Comparison of ENCODE assay signal across 2 cellular contexts in genomic region chr6:149592983-149593382, GRCh38.
TF ChIP-seq lines count a peak whose summit lies in the region.

No MANE protein-coding gene starts in this region.

TF ChIP-seq in IMR-90, 13 proteins besides CTCF, POLR2A, EP300 and RAD21:
- TF ChIP-seq RCOR1 (IDR thresholded peaks at IDR 0.05; ENCODE audit: insufficient replicate concordance, low read length) (no peak), MAZ (IDR thresholded peaks at IDR 0.05; ENCODE audit: borderline replicate concordance, low read depth, low read length) (no peak), CEBPB (IDR thresholded peaks at IDR 0.05; ENCODE audit: low read depth, low read length) (peak; percentile 54; the same call in 1 of the 2 replicates)

TF ChIP-seq in K562, 482 proteins besides CTCF, POLR2A, EP300 and RAD21:
- TF ChIP-seq ZNF740 (CRISPR knock-in tag; IDR thresholded peaks at IDR 0.05) (no peak), ZNF740 (tag; IDR thresholded peaks at IDR 0.05) (no peak), CEBPB (tag; IDR thresholded peaks at IDR 0.05) (peak; percentile 76), CEBPG (CRISPR knock-in tag; IDR thresholded peaks at IDR 0.05) (no peak), CEBPG (tag; conservative IDR thresholded peaks at IDR 0.05 in 1 of 2, IDR thresholded peaks at IDR 0.05 in 1 of 2) (peak; percentile 34 to 80; a peak in 3 of 4 replicates)
